Comparison of ENCODE assay signal across 18 cellular contexts in the genomic region with DNA sequence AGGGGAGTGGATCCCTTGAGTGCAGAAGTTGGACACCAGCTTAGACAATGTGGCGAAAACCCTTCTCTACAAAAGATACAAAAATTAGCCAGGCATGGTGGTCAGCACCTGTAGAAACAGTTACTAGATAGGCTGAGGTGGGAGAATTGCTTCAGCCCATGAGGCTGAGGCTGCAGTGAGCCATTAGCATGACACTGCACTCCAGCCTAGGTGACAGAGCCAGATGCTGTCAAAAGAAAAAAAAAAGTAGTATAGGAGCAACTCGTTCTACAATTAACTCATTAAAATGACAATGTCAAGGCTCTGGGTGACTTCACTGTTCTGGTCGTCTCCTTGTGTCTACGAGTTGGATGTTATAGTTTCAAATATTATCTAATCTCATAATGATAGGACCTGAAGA.
"Had no signal": no experiment of that assay in that cellular context is flagged by ENCODE, and none has a peak within 500 bp of the region (broad histone marks: within the 10 kb centered on the region; RNA-seq: fewer than 3 reads in every experiment).

No MANE protein-coding gene starts in this region.

- H3K36me3 Mint-ChIP-seq: naive thymus-derived CD8-positive, alpha-beta T cell had no signal

- H3K4me2 ChIP-seq: smooth muscle cell had no signal

- H3K9me3 ChIP-seq: mucosa of descending colon, ovary had no signal

- ATAC-seq: heart right ventricle; left lobe of liver; mucosa of descending colon; naive thymus-derived CD8-positive, alpha-beta T cell; right cardiac atrium had no signal

- H3K4me3 Mint-ChIP-seq: naive thymus-derived CD8-positive, alpha-beta T cell had no signal

- H3K4me3 ChIP-seq: coronary artery, heart right ventricle, mucosa of descending colon, ovary, smooth muscle cell had no signal

- H3K4me1 ChIP-seq: heart right ventricle had no signal

- H3K27ac Mint-ChIP-seq: naive thymus-derived CD8-positive, alpha-beta T cell; progenitor cell of endocrine pancreas had no signal

- H3K27me3 ChIP-seq: heart right ventricle, ovary had no signal

- H3K27me3 Mint-ChIP-seq: naive thymus-derived CD8-positive, alpha-beta T cell; progenitor cell of endocrine pancreas had no signal

- H3K27ac ChIP-seq: coronary artery, heart right ventricle, ovary had no signal

- H3K4me1 Mint-ChIP-seq: naive thymus-derived CD8-positive, alpha-beta T cell had no signal

- H3K36me3 ChIP-seq: heart right ventricle, ovary had no signal

- DNase-seq: effector CD4-positive, alpha-beta T cell; foreskin melanocyte; heart right ventricle; hypothalamus; islet precursor cell; mammary epithelial cell; mucosa of descending colon; naive thymus-derived CD8-positive, alpha-beta T cell; nucleus accumbens; ovary; right cardiac atrium; stimulated activated CD4-positive, alpha-beta T cell treated with anti-CD3 and anti-CD28 coated beads, Interleukin-2, amount 100 ng/mL, for 48 hours; stimulated activated naive CD4-positive, alpha-beta T cell treated with Interleukin-2 at 50 U/mL for 16 hours; trophoblast cell had no signal
